In genomic region chr21:35343046-35343816, GRCh38 we compare ENCODE assay signal across 10 cellular contexts.
DNase-seq lines count a peak whose midpoint lies in the region; ATAC-seq and TF ChIP-seq lines count a peak whose summit lies in the region.
"Had no signal": no experiment of that assay in that cellular context is flagged by ENCODE, and none has a peak within 500 bp of the region (broad histone marks: within the 10 kb centered on the region; RNA-seq: fewer than 3 reads in every experiment).

No MANE protein-coding gene starts in this region.

- H4K8ac ChIP-seq in mesenchymal stem cell (ENCODE audit: low read length) = no peak overlapping the region

- H2AK5ac ChIP-seq in mesenchymal stem cell (ENCODE audit: low read length, severe bottlenecking) = no peak overlapping the region

- H3K9me3 ChIP-seq in CD4-positive, alpha-beta memory T cell (ENCODE audit: control insufficient read depth in 1 of 2, low read length in 2 of 2) = no peaks in the 10 kb centered on the region
- H3K9me3 ChIP-seq in PC-3 (ENCODE audit: low read length) = no peaks in the 10 kb centered on the region
- no peaks in the 10 kb centered on the region for H3K9me3 ChIP-seq in mesenchymal stem cell (ENCODE audit: control insufficient read depth, low read length)
- no peaks in the 10 kb centered on the region for H3K9me3 ChIP-seq in A673 (ENCODE audit: low read depth, low read length, poor library complexity, severe bottlenecking)
- H3K9me3 ChIP-seq: Peyer's patch had no signal

- no peak for TF ChIP-seq CTCF in GM12865 (IDR thresholded peaks at IDR 0.05; ENCODE audit: insufficient read depth, low read depth, low read length, missing control alignments)
- no peak for TF ChIP-seq CTCF in PC-3 (conservative IDR thresholded peaks at IDR 0.05; ENCODE audit: low read depth, low read length)
- TF ChIP-seq CTCF in A673 (conservative IDR thresholded peaks at IDR 0.05; ENCODE audit: low read depth, low read length) = no peak

- H3K4me1 Mint-ChIP-seq in CD4-positive, alpha-beta memory T cell = peaks cover 10 to 16% (median 13%) of the 10 kb centered on the region in 4 donors
- H3K4me1 Mint-ChIP-seq in central memory CD8-positive, alpha-beta T cell = peaks cover 9% of the 10 kb centered on the region

- intact Hi-C loops in CD4-positive, alpha-beta memory T cell (cut with micrococcal nuclease) = no loop called here
- intact Hi-C loops in PC-3 (cut with micrococcal nuclease) (no loop called here), A673 (cut with micrococcal nuclease; ENCODE audit: unreplicated experiment) (no loop called here)

- peaks cover 2 to 4% of the 10 kb centered on the region in 2 donors for H3K27me3 Mint-ChIP-seq in CD4-positive, alpha-beta memory T cell
- H3K27me3 Mint-ChIP-seq in central memory CD8-positive, alpha-beta T cell = peaks cover 50% of the 10 kb centered on the region

- H3K4me2 ChIP-seq in PC-3 (ENCODE audit: low read length) = peak overlapping the region; percentile 27
- H3K4me2 ChIP-seq in mesenchymal stem cell (ENCODE audit: low read length, poor library complexity, severe bottlenecking) = no peak overlapping the region

- no peaks in the 10 kb centered on the region for H3K36me3 ChIP-seq in CD4-positive, alpha-beta memory T cell (ENCODE audit: insufficient read depth, low read length)
- H3K36me3 ChIP-seq in PC-3 (ENCODE audit: low read depth, low read length) (no peaks in the 10 kb centered on the region), mesenchymal stem cell (ENCODE audit: control insufficient read depth in 1 of 2, insufficient read depth in 2 of 2, low read depth in 1 of 2, low read length in 2 of 2) (no peaks in the 10 kb centered on the region), A673 (ENCODE audit: insufficient read depth, low read length, poor library complexity, severe bottlenecking) (no peaks in the 10 kb centered on the region)
- H3K36me3 ChIP-seq: Peyer's patch had no signal

- no peaks in the 10 kb centered on the region for H3K27me3 ChIP-seq in CD4-positive, alpha-beta memory T cell (ENCODE audit: insufficient read depth, low read length)
- H3K27me3 ChIP-seq in PC-3 (ENCODE audit: low read length) (no peaks in the 10 kb centered on the region), mesenchymal stem cell (ENCODE audit: control insufficient read depth in 1 of 2, insufficient read depth in 1 of 2, low read length in 2 of 2) (peaks cover 0 to 39% of the 10 kb centered on the region in 2 experiments), A673 (replicated peaks; ENCODE audit: insufficient read depth, low read depth, low read length, poor library complexity) (peaks cover 12% of the 10 kb centered on the region)
- H3K27me3 ChIP-seq: Peyer's patch had no signal

- H2BK15ac ChIP-seq in mesenchymal stem cell (ENCODE audit: low read depth, poor library complexity, severe bottlenecking) = no peak overlapping the region

- H3K4me3 Mint-ChIP-seq in CD4-positive, alpha-beta memory T cell = peak overlapping the region; percentile 39 to 87 (median 70)
- H3K4me3 Mint-ChIP-seq in central memory CD8-positive, alpha-beta T cell = peak overlapping the region; percentile 43

- CTCF ChIA-PET in CD4-positive, alpha-beta memory T cell (lab: Charles Lee; ENCODE audit: partially characterized antibody) = no interaction called here
- CTCF ChIA-PET in PC-3 (lab: Charles Lee) = no interaction called here
- CTCF ChIA-PET in A673 (lab: Charles Lee) = no interaction called here

- H3K9me2 ChIP-seq in PC-3 (replicated peaks; ENCODE audit: low read length) = no peaks in the 10 kb centered on the region

- H3K27ac ChIP-seq in CD4-positive, alpha-beta memory T cell (ENCODE audit: low read depth, low read length) = no peak overlapping the region
- H3K27ac ChIP-seq in PC-3 (ENCODE audit: low read length) (no peak overlapping the region), mesenchymal stem cell (ENCODE audit: low read length, poor library complexity, severe bottlenecking) (no peak overlapping the region), A673 (ENCODE audit: low read depth, low read length, poor library complexity, severe bottlenecking) (no peak overlapping the region)
- H3K27ac ChIP-seq: parathyroid adenoma, Peyer's patch had no signal

- no peaks in the 10 kb centered on the region for H3F3A ChIP-seq in PC-3 (ENCODE audit: low read length, unreplicated experiment)

- H3K14ac ChIP-seq in mesenchymal stem cell (ENCODE audit: low read length in 2 of 2) = no peak overlapping the region

- H3K4me1 ChIP-seq in CD4-positive, alpha-beta memory T cell (ENCODE audit: insufficient read depth, low read length) = peaks cover 16% of the 10 kb centered on the region
- H3K4me1 ChIP-seq in PC-3 (ENCODE audit: insufficient read depth, low read length) (peaks cover 12% of the 10 kb centered on the region), mesenchymal stem cell (ENCODE audit: control insufficient read depth, insufficient read depth, low read depth, low read length) (no peaks in the 10 kb centered on the region), A673 (ENCODE audit: insufficient read depth, low read length, poor library complexity, severe bottlenecking) (no peaks in the 10 kb centered on the region)
- H3K4me1 ChIP-seq: parathyroid adenoma, Peyer's patch had no signal

- POLR2A ChIA-PET in CD4-positive, alpha-beta memory T cell (lab: Charles Lee; ENCODE audit: partially characterized antibody) = no interaction called here
- POLR2A ChIA-PET in PC-3 (lab: Charles Lee; ENCODE audit: unreplicated experiment) = no interaction called here
- POLR2A ChIA-PET in A673 (lab: Charles Lee; ENCODE audit: low non-redundant PET) = no interaction called here

- H2BK120ac ChIP-seq in mesenchymal stem cell (ENCODE audit: low read depth, low read length) = no peak overlapping the region

- H3K36me3 Mint-ChIP-seq in CD4-positive, alpha-beta memory T cell = no peaks in the 10 kb centered on the region
- H3K36me3 Mint-ChIP-seq in central memory CD8-positive, alpha-beta T cell (ENCODE audit: insufficient read depth) = no peaks in the 10 kb centered on the region

- BruUV-seq in PC-3 (replicated peaks; lab: Mats Ljungman, UMichigan) = no TSS peak
- no TSS peak for BruUV-seq in A673 (replicated peaks; lab: Mats Ljungman, UMichigan)

- peak in 3 of 5 donors; percentile 3 to 9 (median 8) for DNase-seq in CD4-positive, alpha-beta memory T cell
- DNase-seq in GM12865 (ENCODE audit: low read depth) (peak; percentile 21), PC-3 (peak; percentile 71), mesenchymal stem cell (no peak), A673 (ENCODE audit: low spot score) (no peak)
- DNase-seq in central memory CD8-positive, alpha-beta T cell (ENCODE audit: low spot score in 2 of 2) = no peak
- DNase-seq: Peyer's patch, T1000 had no signal

- H3K23ac ChIP-seq in mesenchymal stem cell (ENCODE audit: low read length in 2 of 2) = no peak overlapping the region

- peaks cover 0 to 3% (median 0%) of the 10 kb centered on the region in 8 donors for H3K9me3 Mint-ChIP-seq in CD4-positive, alpha-beta memory T cell
- no peaks in the 10 kb centered on the region for H3K9me3 Mint-ChIP-seq in central memory CD8-positive, alpha-beta T cell

- no peak overlapping the region for H3K18ac ChIP-seq in mesenchymal stem cell (ENCODE audit: low read depth in 1 of 2, low read length in 2 of 2)

- no peaks in the 10 kb centered on the region for H3K79me2 ChIP-seq in PC-3 (ENCODE audit: low read length)
- H3K79me2 ChIP-seq: parathyroid adenoma had no signal

- H2BK12ac ChIP-seq in mesenchymal stem cell (ENCODE audit: low read length in 2 of 2) = no peak overlapping the region

- ATAC-seq in PC-3 = peak; percentile 43
- peak; percentile 32 for ATAC-seq in central memory CD8-positive, alpha-beta T cell (replicated peaks; ENCODE audit: extremely low read depth, poor library complexity, severe bottlenecking)
- no peak for ATAC-seq in HG03025 (IDR thresholded peaks at IDR 0.05; ENCODE audit: low FRiP score, unreplicated experiment)

- H3K9ac ChIP-seq in PC-3 (ENCODE audit: low read length) (no peak overlapping the region), mesenchymal stem cell (ENCODE audit: low read length) (no peak overlapping the region)
- H3K9ac ChIP-seq: parathyroid adenoma had no signal

- no peak overlapping the region for H2BK5ac ChIP-seq in mesenchymal stem cell (ENCODE audit: low read depth, low read length, poor library complexity, severe bottlenecking)

- no peak overlapping the region for H4K91ac ChIP-seq in mesenchymal stem cell (ENCODE audit: low read length)

- no peaks in the 10 kb centered on the region for H3K79me1 ChIP-seq in mesenchymal stem cell (replicated peaks; ENCODE audit: low read length, poor library complexity, severe bottlenecking)

- H3K4me3 ChIP-seq in CD4-positive, alpha-beta memory T cell (ENCODE audit: low read length in 2 of 2) = peak overlapping the region; percentile 18 to 53
- H3K4me3 ChIP-seq in GM12865 (ENCODE audit: low read depth, low read length) (no peak overlapping the region), PC-3 (ENCODE audit: low read length) (no peak overlapping the region), mesenchymal stem cell (ENCODE audit: insufficient read depth in 1 of 2, low read depth in 1 of 2, low read length in 2 of 2) (no peak overlapping the region), A673 (ENCODE audit: low read depth, low read length, poor library complexity, severe bottlenecking) (no peak overlapping the region)
- H3K4me3 ChIP-seq: Peyer's patch had no signal

- no peaks in the 10 kb centered on the region for H4K20me1 ChIP-seq in PC-3 (ENCODE audit: low read length)

- H3K27ac Mint-ChIP-seq in CD4-positive, alpha-beta memory T cell = peak overlapping the region in 4 of 7 donors; percentile 29 to 58 (median 46)
- H3K27ac Mint-ChIP-seq in central memory CD8-positive, alpha-beta T cell (ENCODE audit: low read depth) = no peak overlapping the region

- WGBS in mesenchymal stem cell = 95% methylated on average over 6 of the region's 6 CpGs

- no peak overlapping the region for H3K4ac ChIP-seq in mesenchymal stem cell (ENCODE audit: low read depth in 1 of 2, low read length in 2 of 2)

- H2AFZ ChIP-seq in PC-3 (ENCODE audit: low read length) = no peak overlapping the region
- no peak overlapping the region for H2AFZ ChIP-seq in mesenchymal stem cell (ENCODE audit: low read depth, low read length)
- H2AFZ ChIP-seq: parathyroid adenoma had no signal

Comparison
In these comparisons a context has a peak if more than half of its experiments do, and no peak if none do; other contexts are left out.
1. DNase-seq: peak in CD4-positive, alpha-beta memory T cell (3 of 5), GM12865 (single experiment) and PC-3 (single experiment); none in central memory CD8-positive, alpha-beta T cell (0 of 2), mesenchymal stem cell (single experiment) and A673 (single experiment).
2. H3K4me3 ChIP-seq: peak in CD4-positive, alpha-beta memory T cell (2 of 2); none in GM12865 (single experiment), PC-3 (single experiment), mesenchymal stem cell (0 of 2) and A673 (single experiment).